1 cellular context compared by ENCODE assay signal in the genomic region with DNA sequence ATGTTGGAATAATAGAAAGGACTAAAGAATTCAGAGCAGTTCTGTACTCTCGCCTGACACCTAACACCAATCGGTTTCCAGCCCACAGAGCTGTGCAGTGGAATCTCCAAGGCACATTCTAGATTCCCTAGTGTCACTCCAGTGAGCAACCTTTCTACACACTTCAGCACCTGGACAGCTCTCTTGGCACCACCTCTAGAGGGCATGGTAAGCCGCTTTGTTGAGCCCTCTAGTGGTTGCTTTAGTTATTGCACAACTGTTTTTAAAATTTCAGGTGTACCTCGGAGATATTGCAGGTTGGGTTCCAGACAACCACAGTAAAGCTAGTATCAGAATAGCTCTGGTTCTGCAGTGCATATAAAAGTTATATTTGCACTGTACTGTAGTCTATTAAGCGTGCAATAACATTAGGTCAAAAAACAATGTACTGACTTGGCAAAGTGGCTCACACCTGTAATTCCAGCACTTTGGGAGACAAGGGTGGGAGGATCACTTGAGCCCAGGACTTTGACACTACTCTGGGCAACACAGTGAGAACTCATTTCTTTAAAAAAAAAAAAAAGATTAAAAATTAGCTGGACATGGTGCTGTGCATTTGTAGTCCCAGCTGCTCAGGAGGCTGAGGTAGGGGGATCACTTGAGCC.
A peak's percentile ranks its signal among the peaks of the same experiment; 100 is the strongest.
TF ChIP-seq lines count a peak whose summit lies in the region.

No MANE protein-coding gene starts in this region.

TF ChIP-seq in HepG2, 621 proteins besides CTCF, POLR2A, EP300 and RAD21 (continued from another document and continues in another):
- TF ChIP-seq, protein P1, sequence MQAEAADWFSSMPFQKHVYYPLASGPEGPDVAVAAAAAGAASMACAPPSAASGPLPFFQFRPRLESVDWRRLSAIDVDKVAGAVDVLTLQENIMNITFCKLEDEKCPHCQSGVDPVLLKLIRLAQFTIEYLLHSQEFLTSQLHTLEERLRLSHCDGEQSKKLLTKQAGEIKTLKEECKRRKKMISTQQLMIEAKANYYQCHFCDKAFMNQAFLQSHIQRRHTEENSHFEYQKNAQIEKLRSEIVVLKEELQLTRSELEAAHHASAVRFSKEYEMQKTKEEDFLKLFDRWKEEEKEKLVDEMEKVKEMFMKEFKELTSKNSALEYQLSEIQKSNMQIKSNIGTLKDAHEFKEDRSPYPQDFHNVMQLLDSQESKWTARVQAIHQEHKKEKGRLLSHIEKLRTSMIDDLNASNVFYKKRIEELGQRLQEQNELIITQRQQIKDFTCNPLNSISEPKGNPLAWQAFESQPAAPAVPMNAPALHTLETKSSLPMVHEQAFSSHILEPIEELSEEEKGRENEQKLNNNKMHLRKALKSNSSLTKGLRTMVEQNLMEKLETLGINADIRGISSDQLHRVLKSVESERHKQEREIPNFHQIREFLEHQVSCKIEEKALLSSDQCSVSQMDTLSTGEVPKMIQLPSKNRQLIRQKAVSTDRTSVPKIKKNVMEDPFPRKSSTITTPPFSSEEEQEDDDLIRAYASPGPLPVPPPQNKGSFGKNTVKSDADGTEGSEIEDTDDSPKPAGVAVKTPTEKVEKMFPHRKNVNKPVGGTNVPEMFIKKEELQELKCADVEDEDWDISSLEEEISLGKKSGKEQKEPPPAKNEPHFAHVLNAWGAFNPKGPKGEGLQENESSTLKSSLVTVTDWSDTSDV (CRISPR knock-in tag; IDR thresholded peaks at IDR 0.05) = no peak
- TF ChIP-seq, protein P2, sequence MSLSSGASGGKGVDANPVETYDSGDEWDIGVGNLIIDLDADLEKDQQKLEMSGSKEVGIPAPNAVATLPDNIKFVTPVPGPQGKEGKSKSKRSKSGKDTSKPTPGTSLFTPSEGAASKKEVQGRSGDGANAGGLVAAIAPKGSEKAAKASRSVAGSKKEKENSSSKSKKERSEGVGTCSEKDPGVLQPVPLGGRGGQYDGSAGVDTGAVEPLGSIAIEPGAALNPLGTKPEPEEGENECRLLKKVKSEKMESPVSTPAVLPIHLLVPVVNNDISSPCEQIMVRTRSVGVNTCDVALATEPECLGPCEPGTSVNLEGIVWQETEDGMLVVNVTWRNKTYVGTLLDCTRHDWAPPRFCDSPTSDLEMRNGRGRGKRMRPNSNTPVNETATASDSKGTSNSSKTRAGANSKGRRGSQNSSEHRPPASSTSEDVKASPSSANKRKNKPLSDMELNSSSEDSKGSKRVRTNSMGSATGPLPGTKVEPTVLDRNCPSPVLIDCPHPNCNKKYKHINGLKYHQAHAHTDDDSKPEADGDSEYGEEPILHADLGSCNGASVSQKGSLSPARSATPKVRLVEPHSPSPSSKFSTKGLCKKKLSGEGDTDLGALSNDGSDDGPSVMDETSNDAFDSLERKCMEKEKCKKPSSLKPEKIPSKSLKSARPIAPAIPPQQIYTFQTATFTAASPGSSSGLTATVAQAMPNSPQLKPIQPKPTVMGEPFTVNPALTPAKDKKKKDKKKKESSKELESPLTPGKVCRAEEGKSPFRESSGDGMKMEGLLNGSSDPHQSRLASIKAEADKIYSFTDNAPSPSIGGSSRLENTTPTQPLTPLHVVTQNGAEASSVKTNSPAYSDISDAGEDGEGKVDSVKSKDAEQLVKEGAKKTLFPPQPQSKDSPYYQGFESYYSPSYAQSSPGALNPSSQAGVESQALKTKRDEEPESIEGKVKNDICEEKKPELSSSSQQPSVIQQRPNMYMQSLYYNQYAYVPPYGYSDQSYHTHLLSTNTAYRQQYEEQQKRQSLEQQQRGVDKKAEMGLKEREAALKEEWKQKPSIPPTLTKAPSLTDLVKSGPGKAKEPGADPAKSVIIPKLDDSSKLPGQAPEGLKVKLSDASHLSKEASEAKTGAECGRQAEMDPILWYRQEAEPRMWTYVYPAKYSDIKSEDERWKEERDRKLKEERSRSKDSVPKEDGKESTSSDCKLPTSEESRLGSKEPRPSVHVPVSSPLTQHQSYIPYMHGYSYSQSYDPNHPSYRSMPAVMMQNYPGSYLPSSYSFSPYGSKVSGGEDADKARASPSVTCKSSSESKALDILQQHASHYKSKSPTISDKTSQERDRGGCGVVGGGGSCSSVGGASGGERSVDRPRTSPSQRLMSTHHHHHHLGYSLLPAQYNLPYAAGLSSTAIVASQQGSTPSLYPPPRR (CRISPR knock-in tag; IDR thresholded peaks at IDR 0.05; ENCODE audit: borderline replicate concordance) = 0 out of 2 replicates have a peak, but pooled peaks have one; percentile 32
- TF ChIP-seq CHD2 (IDR thresholded peaks at IDR 0.05; ENCODE audit: low read depth, low read length) = no peak
- no peak for TF ChIP-seq RFX5 (IDR thresholded peaks at IDR 0.05; ENCODE audit: low read depth, low read length)
- no peak for TF ChIP-seq ZIK1 (CRISPR knock-in tag; IDR thresholded peaks at IDR 0.05; ENCODE audit: borderline replicate concordance, low read depth)
- peak; percentile 100 for TF ChIP-seq WIZ (CRISPR knock-in tag; IDR thresholded peaks at IDR 0.05)
- TF ChIP-seq, protein P3, sequence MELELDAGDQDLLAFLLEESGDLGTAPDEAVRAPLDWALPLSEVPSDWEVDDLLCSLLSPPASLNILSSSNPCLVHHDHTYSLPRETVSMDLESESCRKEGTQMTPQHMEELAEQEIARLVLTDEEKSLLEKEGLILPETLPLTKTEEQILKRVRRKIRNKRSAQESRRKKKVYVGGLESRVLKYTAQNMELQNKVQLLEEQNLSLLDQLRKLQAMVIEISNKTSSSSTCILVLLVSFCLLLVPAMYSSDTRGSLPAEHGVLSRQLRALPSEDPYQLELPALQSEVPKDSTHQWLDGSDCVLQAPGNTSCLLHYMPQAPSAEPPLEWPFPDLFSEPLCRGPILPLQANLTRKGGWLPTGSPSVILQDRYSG (CRISPR knock-in tag; IDR thresholded peaks at IDR 0.05) = peak; percentile 84; the same call in 1 of the 2 replicates
- TF ChIP-seq, protein P4, sequence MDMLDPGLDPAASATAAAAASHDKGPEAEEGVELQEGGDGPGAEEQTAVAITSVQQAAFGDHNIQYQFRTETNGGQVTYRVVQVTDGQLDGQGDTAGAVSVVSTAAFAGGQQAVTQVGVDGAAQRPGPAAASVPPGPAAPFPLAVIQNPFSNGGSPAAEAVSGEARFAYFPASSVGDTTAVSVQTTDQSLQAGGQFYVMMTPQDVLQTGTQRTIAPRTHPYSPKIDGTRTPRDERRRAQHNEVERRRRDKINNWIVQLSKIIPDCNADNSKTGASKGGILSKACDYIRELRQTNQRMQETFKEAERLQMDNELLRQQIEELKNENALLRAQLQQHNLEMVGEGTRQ (IDR thresholded peaks at IDR 0.05; ENCODE audit: low read depth, low read length) = no peak
- TF ChIP-seq, protein P4 (CRISPR knock-in tag; IDR thresholded peaks at IDR 0.05; ENCODE audit: borderline replicate concordance) = no peak
- peak; percentile 99 for TF ChIP-seq ERF (CRISPR knock-in tag; IDR thresholded peaks at IDR 0.05)
- peak; percentile 61; the same call in 1 of the 2 replicates for TF ChIP-seq ZNF75D (CRISPR knock-in tag; IDR thresholded peaks at IDR 0.05; ENCODE audit: borderline replicate concordance)
- TF ChIP-seq ZNF850 (CRISPR knock-in tag; conservative IDR thresholded peaks at IDR 0.05) = no peak
- peak; percentile 98 for TF ChIP-seq ZNF232 (CRISPR knock-in tag; IDR thresholded peaks at IDR 0.05; ENCODE audit: borderline replicate concordance)
- TF ChIP-seq MTA1 (CRISPR knock-in tag; IDR thresholded peaks at IDR 0.05; ENCODE audit: borderline replicate concordance) = no peak
- peak; percentile 41; the same call in 1 of the 2 replicates for TF ChIP-seq ZNF44 (CRISPR knock-in tag; IDR thresholded peaks at IDR 0.05)
- TF ChIP-seq NFE2 (CRISPR knock-in tag; IDR thresholded peaks at IDR 0.05) = peak; percentile 59; the same call in 1 of the 2 replicates
- peak; percentile 90; the same call in 1 of the 2 replicates for TF ChIP-seq ISX (CRISPR knock-in tag; conservative IDR thresholded peaks at IDR 0.05)
- peak; percentile 44; the same call in 1 of the 2 replicates for TF ChIP-seq ZNF329 (CRISPR knock-in tag; IDR thresholded peaks at IDR 0.05; ENCODE audit: low read depth)
- TF ChIP-seq FIP1L1 (IDR thresholded peaks at IDR 0.05; ENCODE audit: borderline replicate concordance, insufficient read depth, low read depth, low read length) = no peak
- no peak; the same call in 1 of the 2 replicates for TF ChIP-seq ZC3H4 (CRISPR knock-in tag; IDR thresholded peaks at IDR 0.05; ENCODE audit: borderline replicate concordance)
- TF ChIP-seq, protein P5, sequence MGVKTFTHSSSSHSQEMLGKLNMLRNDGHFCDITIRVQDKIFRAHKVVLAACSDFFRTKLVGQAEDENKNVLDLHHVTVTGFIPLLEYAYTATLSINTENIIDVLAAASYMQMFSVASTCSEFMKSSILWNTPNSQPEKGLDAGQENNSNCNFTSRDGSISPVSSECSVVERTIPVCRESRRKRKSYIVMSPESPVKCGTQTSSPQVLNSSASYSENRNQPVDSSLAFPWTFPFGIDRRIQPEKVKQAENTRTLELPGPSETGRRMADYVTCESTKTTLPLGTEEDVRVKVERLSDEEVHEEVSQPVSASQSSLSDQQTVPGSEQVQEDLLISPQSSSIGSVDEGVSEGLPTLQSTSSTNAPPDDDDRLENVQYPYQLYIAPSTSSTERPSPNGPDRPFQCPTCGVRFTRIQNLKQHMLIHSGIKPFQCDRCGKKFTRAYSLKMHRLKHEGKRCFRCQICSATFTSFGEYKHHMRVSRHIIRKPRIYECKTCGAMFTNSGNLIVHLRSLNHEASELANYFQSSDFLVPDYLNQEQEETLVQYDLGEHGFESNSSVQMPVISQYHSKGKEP (CRISPR knock-in tag; IDR thresholded peaks at IDR 0.05) = peak; percentile 96
- TF ChIP-seq ATF1 (CRISPR knock-in tag; IDR thresholded peaks at IDR 0.05) = no peak
- no peak for TF ChIP-seq ZNF24 (IDR thresholded peaks at IDR 0.05)
- TF ChIP-seq ZBTB38 (CRISPR knock-in tag; IDR thresholded peaks at IDR 0.05) = no peak
- TF ChIP-seq, protein P6, sequence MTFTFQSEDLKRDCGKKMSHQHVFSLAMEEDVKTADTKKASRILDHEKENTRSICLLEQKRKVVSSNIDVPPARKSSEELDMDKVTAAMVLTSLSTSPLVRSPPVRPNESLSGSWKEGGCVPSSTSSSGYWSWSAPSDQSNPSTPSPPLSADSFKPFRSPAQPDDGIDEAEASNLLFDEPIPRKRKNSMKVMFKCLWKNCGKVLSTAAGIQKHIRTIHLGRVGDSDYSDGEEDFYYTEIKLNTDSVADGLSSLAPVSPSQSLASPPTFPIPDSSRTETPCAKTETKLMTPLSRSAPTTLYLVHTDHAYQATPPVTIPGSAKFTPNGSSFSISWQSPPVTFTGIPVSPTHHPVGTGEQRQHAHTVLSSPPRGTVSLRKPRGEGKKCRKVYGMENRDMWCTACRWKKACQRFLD (CRISPR knock-in tag; IDR thresholded peaks at IDR 0.05; ENCODE audit: borderline replicate concordance) = peak; percentile 80; the same call in 1 of the 2 replicates
- TF ChIP-seq ZNF749 (CRISPR knock-in tag; IDR thresholded peaks at IDR 0.05; ENCODE audit: borderline replicate concordance) = 0 out of 2 replicates have a peak, but pooled peaks have one; percentile 81
- TF ChIP-seq, protein P7, sequence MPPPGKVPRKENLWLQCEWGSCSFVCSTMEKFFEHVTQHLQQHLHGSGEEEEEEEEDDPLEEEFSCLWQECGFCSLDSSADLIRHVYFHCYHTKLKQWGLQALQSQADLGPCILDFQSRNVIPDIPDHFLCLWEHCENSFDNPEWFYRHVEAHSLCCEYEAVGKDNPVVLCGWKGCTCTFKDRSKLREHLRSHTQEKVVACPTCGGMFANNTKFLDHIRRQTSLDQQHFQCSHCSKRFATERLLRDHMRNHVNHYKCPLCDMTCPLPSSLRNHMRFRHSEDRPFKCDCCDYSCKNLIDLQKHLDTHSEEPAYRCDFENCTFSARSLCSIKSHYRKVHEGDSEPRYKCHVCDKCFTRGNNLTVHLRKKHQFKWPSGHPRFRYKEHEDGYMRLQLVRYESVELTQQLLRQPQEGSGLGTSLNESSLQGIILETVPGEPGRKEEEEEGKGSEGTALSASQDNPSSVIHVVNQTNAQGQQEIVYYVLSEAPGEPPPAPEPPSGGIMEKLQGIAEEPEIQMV (CRISPR knock-in tag; IDR thresholded peaks at IDR 0.05; ENCODE audit: low read depth) = peak; percentile 79; the same call in 1 of the 2 replicates
- peak; percentile 83 for TF ChIP-seq KAT8 (CRISPR knock-in tag; IDR thresholded peaks at IDR 0.05)
- no peak for TF ChIP-seq SP2 (CRISPR knock-in tag; IDR thresholded peaks at IDR 0.05)
- no peak for TF ChIP-seq ZNF598 (CRISPR knock-in tag; IDR thresholded peaks at IDR 0.05; ENCODE audit: borderline replicate concordance)
- no peak for TF ChIP-seq ZFP82 (CRISPR knock-in tag; IDR thresholded peaks at IDR 0.05; ENCODE audit: borderline replicate concordance)
- no peak for TF ChIP-seq ZNF224 (CRISPR knock-in tag; IDR thresholded peaks at IDR 0.05)
- TF ChIP-seq, protein P8, sequence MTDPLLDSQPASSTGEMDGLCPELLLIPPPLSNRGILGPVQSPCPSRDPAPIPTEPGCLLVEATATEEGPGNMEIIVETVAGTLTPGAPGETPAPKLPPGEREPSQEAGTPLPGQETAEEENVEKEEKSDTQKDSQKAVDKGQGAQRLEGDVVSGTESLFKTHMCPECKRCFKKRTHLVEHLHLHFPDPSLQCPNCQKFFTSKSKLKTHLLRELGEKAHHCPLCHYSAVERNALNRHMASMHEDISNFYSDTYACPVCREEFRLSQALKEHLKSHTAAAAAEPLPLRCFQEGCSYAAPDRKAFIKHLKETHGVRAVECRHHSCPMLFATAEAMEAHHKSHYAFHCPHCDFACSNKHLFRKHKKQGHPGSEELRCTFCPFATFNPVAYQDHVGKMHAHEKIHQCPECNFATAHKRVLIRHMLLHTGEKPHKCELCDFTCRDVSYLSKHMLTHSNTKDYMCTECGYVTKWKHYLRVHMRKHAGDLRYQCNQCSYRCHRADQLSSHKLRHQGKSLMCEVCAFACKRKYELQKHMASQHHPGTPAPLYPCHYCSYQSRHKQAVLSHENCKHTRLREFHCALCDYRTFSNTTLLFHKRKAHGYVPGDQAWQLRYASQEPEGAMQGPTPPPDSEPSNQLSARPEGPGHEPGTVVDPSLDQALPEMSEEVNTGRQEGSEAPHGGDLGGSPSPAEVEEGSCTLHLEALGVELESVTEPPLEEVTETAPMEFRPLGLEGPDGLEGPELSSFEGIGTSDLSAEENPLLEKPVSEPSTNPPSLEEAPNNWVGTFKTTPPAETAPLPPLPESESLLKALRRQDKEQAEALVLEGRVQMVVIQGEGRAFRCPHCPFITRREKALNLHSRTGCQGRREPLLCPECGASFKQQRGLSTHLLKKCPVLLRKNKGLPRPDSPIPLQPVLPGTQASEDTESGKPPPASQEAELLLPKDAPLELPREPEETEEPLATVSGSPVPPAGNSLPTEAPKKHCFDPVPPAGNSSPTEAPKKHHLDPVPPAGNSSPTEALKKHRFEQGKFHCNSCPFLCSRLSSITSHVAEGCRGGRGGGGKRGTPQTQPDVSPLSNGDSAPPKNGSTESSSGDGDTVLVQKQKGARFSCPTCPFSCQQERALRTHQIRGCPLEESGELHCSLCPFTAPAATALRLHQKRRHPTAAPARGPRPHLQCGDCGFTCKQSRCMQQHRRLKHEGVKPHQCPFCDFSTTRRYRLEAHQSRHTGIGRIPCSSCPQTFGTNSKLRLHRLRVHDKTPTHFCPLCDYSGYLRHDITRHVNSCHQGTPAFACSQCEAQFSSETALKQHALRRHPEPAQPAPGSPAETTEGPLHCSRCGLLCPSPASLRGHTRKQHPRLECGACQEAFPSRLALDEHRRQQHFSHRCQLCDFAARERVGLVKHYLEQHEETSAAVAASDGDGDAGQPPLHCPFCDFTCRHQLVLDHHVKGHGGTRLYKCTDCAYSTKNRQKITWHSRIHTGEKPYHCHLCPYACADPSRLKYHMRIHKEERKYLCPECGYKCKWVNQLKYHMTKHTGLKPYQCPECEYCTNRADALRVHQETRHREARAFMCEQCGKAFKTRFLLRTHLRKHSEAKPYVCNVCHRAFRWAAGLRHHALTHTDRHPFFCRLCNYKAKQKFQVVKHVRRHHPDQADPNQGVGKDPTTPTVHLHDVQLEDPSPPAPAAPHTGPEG (CRISPR knock-in tag; IDR thresholded peaks at IDR 0.05) = no peak; the same call in 1 of the 2 replicates
